In genomic region chr5:148794729-148795590, GRCh38 we compare ENCODE assay signal across 13 cellular contexts. TPM values are rescaled to one million over a fixed set of nuclear protein-coding genes. Genes with fewer than 3 reads are reported as not detected.
DNase-seq lines count a peak whose midpoint lies in the region; ATAC-seq, FAIRE-seq and TF ChIP-seq lines count a peak whose summit lies in the region.
"Had no signal": no experiment of that assay in that cellular context is flagged by ENCODE, and none has a peak within 500 bp of the region (broad histone marks: within the 10 kb centered on the region; RNA-seq: fewer than 3 reads in every experiment).

No MANE protein-coding gene starts in this region.

- peaks cover 23% of the 10 kb centered on the region for H3K4me1 ChIP-seq in Loucy (ENCODE audit: insufficient read depth, low read length, poor library complexity, severe bottlenecking)
- H3K4me1 ChIP-seq in GM12878 (ENCODE audit: control insufficient read depth, insufficient read depth, low read length): peaks cover 37% of the 10 kb centered on the region
- H3K4me1 ChIP-seq in sigmoid colon: no peaks in the 10 kb centered on the region

- TF ChIP-seq RAD21 in GM12878 (IDR thresholded peaks at IDR 0.05; ENCODE audit: insufficient read depth, low read depth, low read length): no peak

- H3K27ac ChIP-seq in GM12878 (ENCODE audit: control insufficient read depth, insufficient read depth): no peak overlapping the region
- H3K27ac ChIP-seq in sigmoid colon: no peak overlapping the region
- H3K27ac ChIP-seq: skin epidermis had no signal

- no peaks in the 10 kb centered on the region for H3F3A ChIP-seq in Loucy (ENCODE audit: low read depth)

- POLR2A ChIA-PET in GM12878 (lab: Charles Lee): no interaction called here

- RAD21 ChIA-PET in GM12878 (lab: Charles Lee; ENCODE audit: unreplicated experiment): interaction anchor here (1.3 to 2.0 kb wide), 3 partner anchors 10 to 48 kb away, joined by 4 to 8 read pairs (median 5); no protein-coding TSS in a partner anchor

- ATAC-seq in GM21390 (IDR thresholded peaks at IDR 0.05; ENCODE audit: unreplicated experiment): peak; percentile 26
- peak; percentile 29 for ATAC-seq in GM12878
- ATAC-seq in GM19023 (IDR thresholded peaks at IDR 0.05; ENCODE audit: unreplicated experiment): no peak
- ATAC-seq: activated CD8-positive, alpha-beta T cell treated with anti-CD3 and anti-CD28 coated beads for 36 hours had no signal

- H3K4me2 ChIP-seq in Loucy (ENCODE audit: low read depth, low read length, poor library complexity, severe bottlenecking) (peak overlapping the region; percentile 46), GM12878 (ENCODE audit: control insufficient read depth, insufficient read depth) (no peak overlapping the region; the same call in 1 of the 2 replicates)

- CTCF ChIA-PET in GM12878 (lab: Yijun Ruan, JAX): interaction anchor here (0.8 to 2.3 kb wide), 9 partner anchors 10 to 549 kb away, joined by 3 to 13 read pairs (median 5); no protein-coding TSS in a partner anchor

- in situ Hi-C loops in GM12878 (cut with MboI): no loop called here

- H2AFZ ChIP-seq in Loucy (ENCODE audit: low read length) (peak overlapping the region; percentile 11; the same call in 1 of the 2 replicates), GM12878 (ENCODE audit: control insufficient read depth, low read depth, low read length) (no peak overlapping the region)

- H3K79me2 ChIP-seq in Loucy (ENCODE audit: insufficient read depth, low read length): no peaks in the 10 kb centered on the region
- H3K79me2 ChIP-seq in GM12878 (ENCODE audit: control insufficient read depth, insufficient read depth, low read length): no peaks in the 10 kb centered on the region

- H3K36me3 ChIP-seq in Loucy (ENCODE audit: insufficient read depth, low read length) (no peaks in the 10 kb centered on the region), GM12878 (ENCODE audit: control insufficient read depth in 2 of 2, insufficient read depth in 2 of 2, low read length in 1 of 2) (no peaks in the 10 kb centered on the region), sigmoid colon (no peaks in the 10 kb centered on the region)

- H3K4me3 ChIP-seq in Loucy (ENCODE audit: low read length, poor library complexity, severe bottlenecking): peak overlapping the region; percentile 5
- no peak overlapping the region for H3K4me3 ChIP-seq in GM12878
- H3K4me3 ChIP-seq in skeletal muscle cell (ENCODE audit: low read depth, low read length): no peak overlapping the region
- H3K4me3 ChIP-seq in sigmoid colon: no peak overlapping the region
- H3K4me3 ChIP-seq: skin epidermis had no signal

- WGBS in GM12878 (ENCODE audit: insufficient coverage, insufficient replicate concordance, low lambda C conversion rate, missing lambda C conversion rate): 24% methylated on average over 6 of the region's 6 CpGs
- 62 to 79% methylated on average over 6 of the region's 6 CpGs for WGBS in sigmoid colon, 2 donors

- no peak for FAIRE-seq in GM12878 (lab: Jason Lieb, UNC)
- FAIRE-seq: H1 had no signal

- TF ChIP-seq CTCF in Loucy (conservative IDR thresholded peaks at IDR 0.05; ENCODE audit: low read length): no peak
- no peak for TF ChIP-seq CTCF in GM12878 (IDR thresholded peaks at IDR 0.05 in 2 of 3, conservative IDR thresholded peaks at IDR 0.05 in 1 of 3; ENCODE audit: control insufficient read depth in 2 of 3, extremely low read depth in 1 of 3, insufficient read depth in 1 of 3, low read depth in 3 of 3, low read length in 3 of 3)
- TF ChIP-seq CTCF in sigmoid colon (IDR thresholded peaks at IDR 0.05): no peak

- no TSS peak for BruUV-seq in GM12878 (replicated peaks; lab: Mats Ljungman, UMichigan)

- SMC1A ChIA-PET in GM12878 (lab: Charles Lee; ENCODE audit: uncharacterized antibody, unreplicated experiment): interaction anchor here (0.9 to 2.4 kb wide), 6 partner anchors 9 to 56 kb away, joined by 3 to 9 read pairs (median 4); no protein-coding TSS in a partner anchor

- H3K27me3 ChIP-seq in Loucy (ENCODE audit: insufficient read depth, low read length, poor library complexity, severe bottlenecking) (no peaks in the 10 kb centered on the region), GM12878 (replicated peaks in 1 of 2; ENCODE audit: control insufficient read depth in 2 of 2, insufficient read depth in 2 of 2, low read length in 1 of 2) (no peaks in the 10 kb centered on the region), sigmoid colon (no peaks in the 10 kb centered on the region)

- H3K9ac ChIP-seq in Loucy (ENCODE audit: low read depth, low read length, poor library complexity, severe bottlenecking) (peak overlapping the region; percentile 0), GM12878 (ENCODE audit: control insufficient read depth, insufficient read depth, low read length) (no peak overlapping the region)

- intact Hi-C loops in GM12878 (cut with micrococcal nuclease; ENCODE audit: unreplicated experiment): loop anchor here (5.0 kb wide), 1 partner anchor 48 kb away; no protein-coding TSS in a partner anchor
- intact Hi-C loops in sigmoid colon (cut with DNase I): no loop called here

- no peak for DNase-seq in GM12878 (ENCODE audit: low read depth, low spot score)
- DNase-seq in skeletal muscle cell (ENCODE audit: low read depth): peak; percentile 86
- no peak for DNase-seq in sigmoid colon
- DNase-seq in cerebellar cortex (ENCODE audit: low spot score): no peak
- DNase-seq in activated naive CD4-positive, alpha-beta T cell treated with anti-CD3 and anti-CD28 coated beads, Interleukin-2, amount 50 U/mL, for 16 hours: no peak
- DNase-seq: activated CD8-positive, alpha-beta T cell treated with anti-CD3 and anti-CD28 coated beads for 36 hours; activated naive CD4-positive, alpha-beta T cell treated with anti-CD3 and anti-CD28 coated beads, Interleukin-2, amount 10 ng/mL, durations not matched to agents 7 days and 5 days; NCI-H524 treated with DMSO at 0.1 percent for 48 hours had no signal

- no peaks in the 10 kb centered on the region for H4K20me1 ChIP-seq in Loucy (ENCODE audit: insufficient read depth, low read length, poor library complexity, severe bottlenecking)
- no peaks in the 10 kb centered on the region for H4K20me1 ChIP-seq in GM12878 (ENCODE audit: control insufficient read depth, insufficient read depth)

- no peak for TF ChIP-seq EP300 in GM12878 (IDR thresholded peaks at IDR 0.05; ENCODE audit: borderline replicate concordance in 1 of 2, control insufficient read depth in 1 of 2, low read depth in 2 of 2, low read length in 2 of 2)
- TF ChIP-seq EP300 in sigmoid colon (IDR thresholded peaks at IDR 0.05): no peak

- H3K9me3 ChIP-seq in Loucy (ENCODE audit: insufficient read depth, low read depth, low read length) (no peaks in the 10 kb centered on the region), GM12878 (replicated peaks; ENCODE audit: control insufficient read depth, insufficient read depth, low read length) (no peaks in the 10 kb centered on the region), sigmoid colon (no peaks in the 10 kb centered on the region)

- H3K9me2 ChIP-seq in Loucy (replicated peaks; ENCODE audit: low read depth, low read length): no peaks in the 10 kb centered on the region

- TF ChIP-seq POLR2A in GM12878 (IDR thresholded peaks at IDR 0.05; ENCODE audit: low read depth, low read length): no peak
- no peak for TF ChIP-seq POLR2A in sigmoid colon (IDR thresholded peaks at IDR 0.05)

TF ChIP-seq in GM12878, 131 proteins besides CTCF, POLR2A, EP300 and RAD21 (continues in another document):
- TF ChIP-seq, protein P1, sequence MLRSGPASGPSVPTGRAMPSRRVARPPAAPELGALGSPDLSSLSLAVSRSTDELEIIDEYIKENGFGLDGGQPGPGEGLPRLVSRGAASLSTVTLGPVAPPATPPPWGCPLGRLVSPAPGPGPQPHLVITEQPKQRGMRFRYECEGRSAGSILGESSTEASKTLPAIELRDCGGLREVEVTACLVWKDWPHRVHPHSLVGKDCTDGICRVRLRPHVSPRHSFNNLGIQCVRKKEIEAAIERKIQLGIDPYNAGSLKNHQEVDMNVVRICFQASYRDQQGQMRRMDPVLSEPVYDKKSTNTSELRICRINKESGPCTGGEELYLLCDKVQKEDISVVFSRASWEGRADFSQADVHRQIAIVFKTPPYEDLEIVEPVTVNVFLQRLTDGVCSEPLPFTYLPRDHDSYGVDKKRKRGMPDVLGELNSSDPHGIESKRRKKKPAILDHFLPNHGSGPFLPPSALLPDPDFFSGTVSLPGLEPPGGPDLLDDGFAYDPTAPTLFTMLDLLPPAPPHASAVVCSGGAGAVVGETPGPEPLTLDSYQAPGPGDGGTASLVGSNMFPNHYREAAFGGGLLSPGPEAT (IDR thresholded peaks at IDR 0.05; ENCODE audit: low read depth): no peak
- TF ChIP-seq YBX1 (IDR thresholded peaks at IDR 0.05): no peak
- no peak for TF ChIP-seq CHD4 (IDR thresholded peaks at IDR 0.05)
- no peak for TF ChIP-seq PML (IDR thresholded peaks at IDR 0.05; ENCODE audit: low read length)
- no peak for TF ChIP-seq SREBF1 (IDR thresholded peaks at IDR 0.05; ENCODE audit: low read length)

RNA-seq across cellular contexts. Expression of gene ADRB2, which starts 31.5 kb away (rescaled TPM):
- 0.42 and 0.73 TPM in 2 replicates for total RNA-seq in GM12878 (2013; cell fraction: nucleolus; rRNA removed)
- 0.16 and 0.34 TPM in 2 replicates for total RNA-seq in GM12878 (2014; rRNA removed)
- 0.09 and 0.18 TPM in 2 replicates for total RNA-seq in GM12878 (2014; rRNA removed; fragmentation: Illumina TruSeq; extraction: Trizol)
- total RNA-seq in GM12878 (2021): 0.11 and 0.18 TPM in 2 replicates
- not detected for polyA plus RNA-seq in GM12878 (2011; ENCODE audit: low read depth)
- polyA plus RNA-seq in GM12878 (2011; rRNA removed): 0.06 TPM in 1 of 2 replicates, not detected in the other
- polyA plus RNA-seq in GM12878 (2011; cell fraction: cytosol; rRNA removed): 0.06 and 0.08 TPM in 2 replicates
- polyA plus RNA-seq in GM12878 (2011; cell fraction: nucleus; rRNA removed): 0.09 and 0.15 TPM in 2 replicates
- polyA plus RNA-seq in GM12878 (2012): 0.07 TPM in 1 of 2 replicates, not detected in the other
- 0.08 and 0.18 TPM in 2 replicates for polyA plus RNA-seq in GM12878 (2014; fragmentation: Illumina TruSeq; extraction: Trizol)
- under 1 TPM; 0.03 to 0.04 TPM for polyA plus RNA-seq in GM12878 (2014; fragmentation: Nextera tagmentation; extraction: Ambion mirVana)
- polyA plus RNA-seq in GM12878 (2014; rRNA removed): 0.15 and 0.24 TPM in 2 replicates
- polyA plus RNA-seq in GM12878 (2016; fragmentation: Nextera tagmentation; extraction: Ambion mirVana): under 1 TPM; 0.21 to 0.28 TPM
- 0.29 and 0.46 TPM in 2 replicates for polyA minus RNA-seq in GM12878 (2011; rRNA and poly(A)+ RNA removed)
- not detected in 2 replicates for polyA minus RNA-seq in GM12878 (2011; cell fraction: cytosol; rRNA and poly(A)+ RNA removed)
- 0.60 and 0.77 TPM in 2 replicates for polyA minus RNA-seq in GM12878 (2011; cell fraction: nucleus; rRNA and poly(A)+ RNA removed)
- 1 to 10 TPM; 2.0 to 4.3 (median 3.0) TPM for total RNA-seq in sigmoid colon
- 1 to 10 TPM in 1 of 3 donors, under 1 TPM in 1, not detected in 1; 0.60 to 1.2 TPM for polyA plus RNA-seq in sigmoid colon
